ENCODE assay signal across 26 cellular contexts in the genomic region with DNA sequence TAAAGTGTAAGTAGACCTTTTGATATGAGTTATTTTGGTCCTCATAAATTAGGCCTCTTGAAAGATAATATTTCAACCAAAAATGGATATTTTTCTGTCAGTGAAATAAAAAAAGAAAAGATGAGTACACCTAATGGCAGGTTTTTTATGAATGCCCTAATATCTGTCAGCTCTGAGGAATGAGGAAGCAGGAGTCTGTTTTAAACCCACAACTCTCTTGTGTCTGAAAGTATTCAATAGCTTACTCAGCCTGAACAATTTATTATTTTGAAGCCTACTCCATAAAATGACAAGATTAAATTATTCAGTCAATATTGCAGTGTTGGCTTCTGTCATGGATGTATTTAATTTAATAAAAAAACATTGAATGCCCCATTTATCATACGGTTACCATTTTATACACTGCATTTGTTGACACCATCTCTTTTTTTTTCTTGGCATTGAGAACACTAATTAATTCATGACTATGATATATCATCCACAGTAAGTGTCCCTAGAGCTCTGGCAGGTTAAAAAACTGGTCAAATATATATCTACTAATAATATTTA.
"Had no signal": no experiment of that assay in that cellular context is flagged by ENCODE, and none has a peak within 500 bp of the region (broad histone marks: within the 10 kb centered on the region; RNA-seq: fewer than 3 reads in every experiment).

No MANE protein-coding gene starts in this region.

- H3K4me2 ChIP-seq: KMS-11 had no signal

- H3K4me1 ChIP-seq: ascending aorta, body of pancreas, SJSA1 had no signal

- ATAC-seq: activated naive CD4-positive, alpha-beta T cell treated with anti-CD3 and anti-CD28 coated beads, Interleukin-2, amount 50 U/mL, for 72 hours; activated naive CD8-positive, alpha-beta T cell treated with anti-CD3 and anti-CD28 coated beads, Interleukin-2, amount 50 U/mL, for 24 hours; activated T-cell treated with anti-CD3 and anti-CD28 coated beads, Interleukin-2, amount 50 U/mL, for 4 hours; body of pancreas had no signal

- H3K27me3 ChIP-seq: ascending aorta, body of pancreas, cardiac muscle cell, SJSA1 had no signal

- H3K27ac ChIP-seq: ascending aorta, body of pancreas, cardiac muscle cell, KMS-11, SJSA1, VCaP had no signal

- H3K9me3 ChIP-seq: ascending aorta, body of pancreas, SJSA1 had no signal

- H3K36me3 ChIP-seq: ascending aorta, cardiac muscle cell, SJSA1 had no signal

- H3K4me3 ChIP-seq: ascending aorta, body of pancreas, cardiac muscle cell, SJSA1 had no signal

- DNase-seq: activated CD4-positive, alpha-beta memory T cell treated with anti-CD3 and anti-CD28 coated beads for 36 hours; activated CD4-positive, alpha-beta T cell treated with anti-CD3 and anti-CD28 coated beads, Interleukin-2, amount 10 ng/mL, durations not matched to agents 7 days and 5 days; activated CD4-positive, CD25-positive, alpha-beta regulatory T cell; activated CD8-positive, alpha-beta memory T cell treated with anti-CD3 and anti-CD28 coated beads for 24 hours; activated effector memory CD4-positive, alpha-beta T cell treated with anti-CD3 and anti-CD28 coated beads, Interleukin-2, amount 50 U/mL, for 16 hours; activated naive CD4-positive, alpha-beta T cell treated with Interleukin-2 at 50 U/mL for 16 hours; activated naive CD8-positive, alpha-beta T cell treated with anti-CD3 and anti-CD28 coated beads, Interleukin-2, amount 50 U/mL, for 24 hours; activated T-cell treated with anti-CD3 and anti-CD28 coated beads, Interleukin-2, amount 50 U/mL, for 4 hours; amniotic stem cell; body of pancreas; MV-4-11; NCI-H1092 treated with DMSO at 0.1 percent for 48 hours; NCI-H1417 treated with DMSO at 0.1 percent for 48 hours; NCI-H1694; NCI-H2029 treated with DMSO at 0.1 percent for 48 hours; NCI-H446; NCI-H524; SHP77; T-helper 2 cell; T1000 had no signal

- H3K9ac ChIP-seq: KMS-11 had no signal
